ENCODE assay signal across 1 cellular context in the genomic region with DNA sequence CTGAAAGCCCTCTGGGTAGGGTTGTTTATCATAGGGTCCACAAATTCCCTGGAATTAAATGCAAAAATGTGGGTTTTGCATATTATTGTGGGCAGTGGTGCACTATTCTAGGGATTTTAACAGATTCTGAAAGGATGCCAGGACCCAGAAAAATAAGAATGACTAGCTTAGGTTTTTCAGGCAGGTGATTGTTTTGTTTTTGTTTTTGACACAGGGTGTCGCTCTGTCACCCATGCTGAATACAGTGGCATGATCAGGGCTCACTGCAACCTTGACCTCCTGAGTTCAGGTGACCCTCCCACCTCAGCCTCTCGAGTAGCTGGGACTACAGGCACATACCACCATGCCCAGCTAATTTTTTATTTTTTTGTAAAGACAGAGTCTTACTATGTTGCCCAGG.
TF ChIP-seq lines count a peak whose summit lies in the region.

No MANE protein-coding gene starts in this region.

TF ChIP-seq in HepG2, 621 proteins besides CTCF, POLR2A, EP300 and RAD21:
- TF ChIP-seq JARID2 (CRISPR knock-in tag; IDR thresholded peaks at IDR 0.05; ENCODE audit: insufficient replicate concordance) (no peak), CBX2 (IDR thresholded peaks at IDR 0.05; ENCODE audit: low read depth, low read length) (no peak), CBX2 (CRISPR knock-in tag; IDR thresholded peaks at IDR 0.05; ENCODE audit: low read depth) (no peak), PRDM10 (CRISPR knock-in tag; IDR thresholded peaks at IDR 0.05; ENCODE audit: low read depth) (no peak), ZBTB39 (CRISPR knock-in tag; IDR thresholded peaks at IDR 0.05) (no peak), NR2F6 (IDR thresholded peaks at IDR 0.05) (peak; percentile 30; the same call in 1 of the 2 replicates), NR2F6 (CRISPR knock-in tag; IDR thresholded peaks at IDR 0.05) (0 out of 2 replicates have a peak, but pooled peaks have one; percentile 15)
- TF ChIP-seq, protein P1, sequence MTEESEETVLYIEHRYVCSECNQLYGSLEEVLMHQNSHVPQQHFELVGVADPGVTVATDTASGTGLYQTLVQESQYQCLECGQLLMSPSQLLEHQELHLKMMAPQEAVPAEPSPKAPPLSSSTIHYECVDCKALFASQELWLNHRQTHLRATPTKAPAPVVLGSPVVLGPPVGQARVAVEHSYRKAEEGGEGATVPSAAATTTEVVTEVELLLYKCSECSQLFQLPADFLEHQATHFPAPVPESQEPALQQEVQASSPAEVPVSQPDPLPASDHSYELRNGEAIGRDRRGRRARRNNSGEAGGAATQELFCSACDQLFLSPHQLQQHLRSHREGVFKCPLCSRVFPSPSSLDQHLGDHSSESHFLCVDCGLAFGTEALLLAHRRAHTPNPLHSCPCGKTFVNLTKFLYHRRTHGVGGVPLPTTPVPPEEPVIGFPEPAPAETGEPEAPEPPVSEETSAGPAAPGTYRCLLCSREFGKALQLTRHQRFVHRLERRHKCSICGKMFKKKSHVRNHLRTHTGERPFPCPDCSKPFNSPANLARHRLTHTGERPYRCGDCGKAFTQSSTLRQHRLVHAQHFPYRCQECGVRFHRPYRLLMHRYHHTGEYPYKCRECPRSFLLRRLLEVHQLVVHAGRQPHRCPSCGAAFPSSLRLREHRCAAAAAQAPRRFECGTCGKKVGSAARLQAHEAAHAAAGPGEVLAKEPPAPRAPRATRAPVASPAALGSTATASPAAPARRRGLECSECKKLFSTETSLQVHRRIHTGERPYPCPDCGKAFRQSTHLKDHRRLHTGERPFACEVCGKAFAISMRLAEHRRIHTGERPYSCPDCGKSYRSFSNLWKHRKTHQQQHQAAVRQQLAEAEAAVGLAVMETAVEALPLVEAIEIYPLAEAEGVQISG (CRISPR knock-in tag; IDR thresholded peaks at IDR 0.05), result no peak
- TF ChIP-seq, protein P2, sequence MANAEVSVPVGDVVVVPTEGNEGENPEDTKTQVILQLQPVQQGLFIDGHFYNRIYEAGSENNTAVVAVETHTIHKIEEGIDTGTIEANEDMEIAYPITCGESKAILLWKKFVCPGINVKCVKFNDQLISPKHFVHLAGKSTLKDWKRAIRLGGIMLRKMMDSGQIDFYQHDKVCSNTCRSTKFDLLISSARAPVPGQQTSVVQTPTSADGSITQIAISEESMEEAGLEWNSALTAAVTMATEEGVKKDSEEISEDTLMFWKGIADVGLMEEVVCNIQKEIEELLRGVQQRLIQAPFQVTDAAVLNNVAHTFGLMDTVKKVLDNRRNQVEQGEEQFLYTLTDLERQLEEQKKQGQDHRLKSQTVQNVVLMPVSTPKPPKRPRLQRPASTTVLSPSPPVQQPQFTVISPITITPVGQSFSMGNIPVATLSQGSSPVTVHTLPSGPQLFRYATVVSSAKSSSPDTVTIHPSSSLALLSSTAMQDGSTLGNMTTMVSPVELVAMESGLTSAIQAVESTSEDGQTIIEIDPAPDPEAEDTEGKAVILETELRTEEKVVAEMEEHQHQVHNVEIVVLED (CRISPR knock-in tag; IDR thresholded peaks at IDR 0.05; ENCODE audit: borderline replicate concordance), result no peak
